Comparison of ENCODE assay signal across 9 cellular contexts in the genomic region with DNA sequence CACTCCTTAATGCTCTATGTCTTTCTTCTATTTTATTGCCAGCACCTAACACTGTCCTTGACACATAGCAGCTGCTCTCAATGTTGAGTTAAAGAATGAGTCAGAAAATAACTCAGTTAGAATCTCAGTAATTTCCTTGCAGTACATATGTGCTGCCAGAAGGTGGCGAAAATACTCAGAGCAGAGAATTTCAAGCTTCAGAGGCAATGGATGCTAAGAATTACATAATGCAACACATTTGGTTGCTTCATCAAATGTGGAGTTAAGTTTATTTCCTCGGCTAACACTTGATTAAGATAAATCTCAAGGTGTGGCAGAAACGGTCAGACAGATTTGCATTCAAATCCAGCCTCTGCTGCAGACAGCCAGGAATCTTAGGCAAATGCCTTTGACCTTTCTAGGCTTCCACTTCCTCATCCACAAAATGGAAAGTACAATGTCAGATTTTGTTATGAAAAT.
DNase-seq lines count a peak whose midpoint lies in the region; ATAC-seq, FAIRE-seq and TF ChIP-seq lines count a peak whose summit lies in the region.
"Had no signal": no experiment of that assay in that cellular context is flagged by ENCODE, and none has a peak within 500 bp of the region (broad histone marks: within the 10 kb centered on the region; RNA-seq: fewer than 3 reads in every experiment).

No MANE protein-coding gene starts in this region.

- no peaks in the 10 kb centered on the region for H3K9me3 Mint-ChIP-seq in activated naive CD8-positive, alpha-beta T cell treated with anti-CD3 and anti-CD28 coated beads, Interleukin-2, amount 10 ng/mL, durations not matched to agents 7 days and 5 days

- H3K4me2 ChIP-seq in OCI-LY1 (ENCODE audit: low read length): no peak overlapping the region
- H3K4me2 ChIP-seq: BLaER1 had no signal

- no peaks in the 10 kb centered on the region for H4K20me1 ChIP-seq in OCI-LY1 (ENCODE audit: insufficient read depth, low read length)
- H4K20me1 ChIP-seq: BLaER1 had no signal

- no peaks in the 10 kb centered on the region for H3K36me3 Mint-ChIP-seq in activated naive CD8-positive, alpha-beta T cell treated with anti-CD3 and anti-CD28 coated beads, Interleukin-2, amount 10 ng/mL, durations not matched to agents 7 days and 5 days

- H3K4me3 ChIP-seq in OCI-LY1 (ENCODE audit: low read depth, low read length, poor library complexity, severe bottlenecking): no peak overlapping the region
- H3K4me3 ChIP-seq in heart right ventricle: no peak overlapping the region
- H3K4me3 ChIP-seq: BLaER1 had no signal

- H3K27me3 ChIP-seq in OCI-LY1 (ENCODE audit: insufficient read depth, low read length) (no peaks in the 10 kb centered on the region), heart right ventricle (no peaks in the 10 kb centered on the region)
- H3K27me3 ChIP-seq: BLaER1 had no signal

- peaks cover 4% of the 10 kb centered on the region for H3K4me1 ChIP-seq in OCI-LY1 (ENCODE audit: insufficient read depth, low read length, severe bottlenecking)
- peaks cover 0 to 46% (median 30%) of the 10 kb centered on the region in 9 donors for H3K4me1 ChIP-seq in heart right ventricle

- peaks cover 2% of the 10 kb centered on the region for H3K4me1 Mint-ChIP-seq in activated naive CD8-positive, alpha-beta T cell treated with anti-CD3 and anti-CD28 coated beads, Interleukin-2, amount 10 ng/mL, durations not matched to agents 7 days and 5 days

- H3K79me2 ChIP-seq in OCI-LY1 (ENCODE audit: insufficient read depth, low read length): no peaks in the 10 kb centered on the region

- H3K27me3 Mint-ChIP-seq in activated naive CD8-positive, alpha-beta T cell treated with anti-CD3 and anti-CD28 coated beads, Interleukin-2, amount 10 ng/mL, durations not matched to agents 7 days and 5 days: no peaks in the 10 kb centered on the region

- 1 to 2% methylated on average over 3 of the region's 3 CpGs for WGBS in heart right ventricle, 2 donors

- intact Hi-C loops in heart right ventricle (cut with DNase I): loop anchor here in 3 of 10 donors (10.0 kb wide), 2 partner anchors 101 to 111 kb away; a partner anchor contains a TSS

- no peak overlapping the region for H3K27ac Mint-ChIP-seq in activated naive CD8-positive, alpha-beta T cell treated with anti-CD3 and anti-CD28 coated beads, Interleukin-2, amount 10 ng/mL, durations not matched to agents 7 days and 5 days

- TF ChIP-seq CTCF in OCI-LY1 (IDR thresholded peaks at IDR 0.05; ENCODE audit: low read length) (peak; percentile 90), heart right ventricle (IDR thresholded peaks at IDR 0.05) (peak; percentile 75 to 90 (median 84))

- no peak overlapping the region for H3K4me3 Mint-ChIP-seq in activated naive CD8-positive, alpha-beta T cell treated with anti-CD3 and anti-CD28 coated beads, Interleukin-2, amount 10 ng/mL, durations not matched to agents 7 days and 5 days

- no peak for FAIRE-seq in HTR-8/SVneo (lab: Jason Lieb, UNC)

- H2AFZ ChIP-seq in OCI-LY1 (ENCODE audit: low read length): no peak overlapping the region

- POLR2A ChIA-PET in activated naive CD8-positive, alpha-beta T cell treated with anti-CD3 and anti-CD28 coated beads, Interleukin-2, amount 10 ng/mL, durations not matched to agents 7 days and 5 days (lab: Charles Lee): no interaction called here

- no peaks in the 10 kb centered on the region for H3K9me2 ChIP-seq in OCI-LY1 (ENCODE audit: low read depth, low read length)

- ATAC-seq in GM21737 (IDR thresholded peaks at IDR 0.05; ENCODE audit: unreplicated experiment) (peak; percentile 91), heart right ventricle (peak; percentile 51 to 77 (median 66))
- ATAC-seq in activated naive CD8-positive, alpha-beta T cell treated with anti-CD3 and anti-CD28 coated beads, Interleukin-2, amount 10 ng/mL, durations not matched to agents 7 days and 5 days (ENCODE audit: low read depth): peak; percentile 65

- DNase-seq in NCI-H1417 (lab: John Stamatoyannopoulos, UW): peak; percentile 15 to 74 (median 70)
- DNase-seq in NCI-H1417 treated with DMSO at 0.1 percent for 48 hours (lab: John Stamatoyannopoulos, UW): no peak
- peak; percentile 62 for DNase-seq in HTR-8/SVneo (ENCODE audit: insufficient read length, low spot score)
- DNase-seq in activated naive CD8-positive, alpha-beta T cell treated with anti-CD3 and anti-CD28 coated beads, Interleukin-2, amount 10 ng/mL, durations not matched to agents 7 days and 5 days: no peak
- DNase-seq in heart right ventricle: peak in 1 of 2 donors; percentile 71
- DNase-seq in renal cortical epithelial cell (ENCODE audit: low read depth): peak; percentile 86

- H3K36me3 ChIP-seq in OCI-LY1 (ENCODE audit: insufficient read depth, low read length) (no peaks in the 10 kb centered on the region), heart right ventricle (no peaks in the 10 kb centered on the region)
- H3K36me3 ChIP-seq: BLaER1 had no signal

- H3K9me3 ChIP-seq in OCI-LY1 (ENCODE audit: low read length) (no peaks in the 10 kb centered on the region), heart right ventricle (no peaks in the 10 kb centered on the region)
- H3K9me3 ChIP-seq: BLaER1 had no signal

- H3K27ac ChIP-seq in OCI-LY1 (ENCODE audit: low read depth, low read length, poor library complexity, severe bottlenecking) (no peak overlapping the region), heart right ventricle (peak overlapping the region in 6 of 10 donors; percentile 2 to 55 (median 33))
- H3K27ac ChIP-seq: BLaER1 had no signal

- no peak overlapping the region for H3K9ac ChIP-seq in OCI-LY1 (ENCODE audit: low read length)
- H3K9ac ChIP-seq: BLaER1 had no signal

- H3F3A ChIP-seq in OCI-LY1 (ENCODE audit: insufficient read depth, low read length): no peaks in the 10 kb centered on the region

Comparison
In these comparisons a context has a peak if more than half of its experiments do, and no peak if none do; other contexts are left out.
1. DNase-seq: peak in NCI-H1417 (3 of 3), HTR-8/SVneo (single experiment) and renal cortical epithelial cell (single experiment); none in NCI-H1417 treated with DMSO at 0.1 percent for 48 hours (single experiment) and activated naive CD8-positive, alpha-beta T cell treated with anti-CD3 and anti-CD28 coated beads, Interleukin-2, amount 10 ng/mL, durations not matched to agents 7 days and 5 days (single experiment).
2. Peak in every context shown above with its lines, with median percentiles within 50 percentile points of each other: ATAC-seq.